Comparison of ENCODE assay signal across 1 cellular context in genomic region chr9:70413798-70414775, GRCh38.
TF ChIP-seq lines count a peak whose summit lies in the region.

Gene KLF9, minus strand, starts transcription at chr9:70414657. Its CDS starts 1,294 bp downstream, at chr9:70413363.

TF ChIP-seq in K562, 482 proteins besides CTCF, POLR2A, EP300 and RAD21 (continued from another document and continues in another):
- TF ChIP-seq MAFK (IDR thresholded peaks at IDR 0.05; ENCODE audit: low read length): no peak
- no peak for TF ChIP-seq GTF3C2 (IDR thresholded peaks at IDR 0.05; ENCODE audit: borderline replicate concordance, extremely low read depth, insufficient read length)
- TF ChIP-seq SMC3 (conservative IDR thresholded peaks at IDR 0.05; ENCODE audit: insufficient read depth, low read depth, low read length): no peak
- TF ChIP-seq HOXB6 (CRISPR knock-in tag; IDR thresholded peaks at IDR 0.05; ENCODE audit: borderline replicate concordance): no peak
- TF ChIP-seq, protein P1, sequence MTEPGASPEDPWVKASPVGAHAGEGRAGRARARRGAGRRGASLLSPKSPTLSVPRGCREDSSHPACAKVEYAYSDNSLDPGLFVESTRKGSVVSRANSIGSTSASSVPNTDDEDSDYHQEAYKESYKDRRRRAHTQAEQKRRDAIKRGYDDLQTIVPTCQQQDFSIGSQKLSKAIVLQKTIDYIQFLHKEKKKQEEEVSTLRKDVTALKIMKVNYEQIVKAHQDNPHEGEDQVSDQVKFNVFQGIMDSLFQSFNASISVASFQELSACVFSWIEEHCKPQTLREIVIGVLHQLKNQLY (CRISPR knock-in tag; conservative IDR thresholded peaks at IDR 0.05): 0 out of 4 replicates have a peak, but pooled peaks of 1 of the 2 experiments have one; percentile 69
- TF ChIP-seq ZNF3 (CRISPR knock-in tag; IDR thresholded peaks at IDR 0.05): no peak
- TF ChIP-seq KAT8 (IDR thresholded peaks at IDR 0.05; ENCODE audit: low read depth): no peak
- peak; percentile 63; the same call in 1 of the 2 replicates for TF ChIP-seq MTA3 (IDR thresholded peaks at IDR 0.05; ENCODE audit: borderline replicate concordance)
- TF ChIP-seq KLF13 (tag; IDR thresholded peaks at IDR 0.05; ENCODE audit: borderline replicate concordance, low read depth): no peak
- no peak for TF ChIP-seq TRIM28 (IDR thresholded peaks at IDR 0.05)
- TF ChIP-seq MED1 (CRISPR knock-in tag; IDR thresholded peaks at IDR 0.05; ENCODE audit: borderline replicate concordance): no peak
- TF ChIP-seq MEIS2 (IDR thresholded peaks at IDR 0.05; ENCODE audit: partially characterized antibody): peak; percentile 26
- no peak for TF ChIP-seq SREBF2 (CRISPR knock-in tag; IDR thresholded peaks at IDR 0.05)
- 0 out of 2 replicates have a peak, but pooled peaks have one; percentile 20 for TF ChIP-seq CHD2 (IDR thresholded peaks at IDR 0.05; ENCODE audit: low read depth, low read length)
- TF ChIP-seq ZFPM2 (CRISPR knock-in tag; IDR thresholded peaks at IDR 0.05): no peak
- no peak; the same call in 1 of the 2 replicates for TF ChIP-seq GABPA (tag; conservative IDR thresholded peaks at IDR 0.05; ENCODE audit: low read depth)
- TF ChIP-seq NCOR1 (IDR thresholded peaks at IDR 0.05): peak; percentile 38
- no peak for TF ChIP-seq SMARCB1 (IDR thresholded peaks at IDR 0.05; ENCODE audit: insufficient read length, low read depth)
- no peak for TF ChIP-seq SP2 (IDR thresholded peaks at IDR 0.05; ENCODE audit: extremely low read depth, low read depth, low read length, poor library complexity, severe bottlenecking)
- no peak for TF ChIP-seq HDAC6 (IDR thresholded peaks at IDR 0.05; ENCODE audit: low read depth, low read length)
- TF ChIP-seq NFE2 (IDR thresholded peaks at IDR 0.05; ENCODE audit: low read depth): no peak
- TF ChIP-seq ZNF518B (CRISPR knock-in tag; IDR thresholded peaks at IDR 0.05): no peak
- no peak for TF ChIP-seq KLF10 (CRISPR knock-in tag; IDR thresholded peaks at IDR 0.05)
- no peak for TF ChIP-seq STAT5B (CRISPR knock-in tag; IDR thresholded peaks at IDR 0.05)
- no peak for TF ChIP-seq IRF9 (tag; IDR thresholded peaks at IDR 0.05)
- peak; percentile 56 for TF ChIP-seq PRDM10 (IDR thresholded peaks at IDR 0.05; ENCODE audit: partially characterized antibody)
- TF ChIP-seq BDP1 (IDR thresholded peaks at IDR 0.05; ENCODE audit: insufficient read depth, insufficient read length): no peak
- no peak for TF ChIP-seq KDM4B (IDR thresholded peaks at IDR 0.05; ENCODE audit: borderline replicate concordance in 2 of 2, low read depth in 1 of 2)
- TF ChIP-seq ATF2 (CRISPR knock-in tag; IDR thresholded peaks at IDR 0.05): no peak
- TF ChIP-seq, protein P2, sequence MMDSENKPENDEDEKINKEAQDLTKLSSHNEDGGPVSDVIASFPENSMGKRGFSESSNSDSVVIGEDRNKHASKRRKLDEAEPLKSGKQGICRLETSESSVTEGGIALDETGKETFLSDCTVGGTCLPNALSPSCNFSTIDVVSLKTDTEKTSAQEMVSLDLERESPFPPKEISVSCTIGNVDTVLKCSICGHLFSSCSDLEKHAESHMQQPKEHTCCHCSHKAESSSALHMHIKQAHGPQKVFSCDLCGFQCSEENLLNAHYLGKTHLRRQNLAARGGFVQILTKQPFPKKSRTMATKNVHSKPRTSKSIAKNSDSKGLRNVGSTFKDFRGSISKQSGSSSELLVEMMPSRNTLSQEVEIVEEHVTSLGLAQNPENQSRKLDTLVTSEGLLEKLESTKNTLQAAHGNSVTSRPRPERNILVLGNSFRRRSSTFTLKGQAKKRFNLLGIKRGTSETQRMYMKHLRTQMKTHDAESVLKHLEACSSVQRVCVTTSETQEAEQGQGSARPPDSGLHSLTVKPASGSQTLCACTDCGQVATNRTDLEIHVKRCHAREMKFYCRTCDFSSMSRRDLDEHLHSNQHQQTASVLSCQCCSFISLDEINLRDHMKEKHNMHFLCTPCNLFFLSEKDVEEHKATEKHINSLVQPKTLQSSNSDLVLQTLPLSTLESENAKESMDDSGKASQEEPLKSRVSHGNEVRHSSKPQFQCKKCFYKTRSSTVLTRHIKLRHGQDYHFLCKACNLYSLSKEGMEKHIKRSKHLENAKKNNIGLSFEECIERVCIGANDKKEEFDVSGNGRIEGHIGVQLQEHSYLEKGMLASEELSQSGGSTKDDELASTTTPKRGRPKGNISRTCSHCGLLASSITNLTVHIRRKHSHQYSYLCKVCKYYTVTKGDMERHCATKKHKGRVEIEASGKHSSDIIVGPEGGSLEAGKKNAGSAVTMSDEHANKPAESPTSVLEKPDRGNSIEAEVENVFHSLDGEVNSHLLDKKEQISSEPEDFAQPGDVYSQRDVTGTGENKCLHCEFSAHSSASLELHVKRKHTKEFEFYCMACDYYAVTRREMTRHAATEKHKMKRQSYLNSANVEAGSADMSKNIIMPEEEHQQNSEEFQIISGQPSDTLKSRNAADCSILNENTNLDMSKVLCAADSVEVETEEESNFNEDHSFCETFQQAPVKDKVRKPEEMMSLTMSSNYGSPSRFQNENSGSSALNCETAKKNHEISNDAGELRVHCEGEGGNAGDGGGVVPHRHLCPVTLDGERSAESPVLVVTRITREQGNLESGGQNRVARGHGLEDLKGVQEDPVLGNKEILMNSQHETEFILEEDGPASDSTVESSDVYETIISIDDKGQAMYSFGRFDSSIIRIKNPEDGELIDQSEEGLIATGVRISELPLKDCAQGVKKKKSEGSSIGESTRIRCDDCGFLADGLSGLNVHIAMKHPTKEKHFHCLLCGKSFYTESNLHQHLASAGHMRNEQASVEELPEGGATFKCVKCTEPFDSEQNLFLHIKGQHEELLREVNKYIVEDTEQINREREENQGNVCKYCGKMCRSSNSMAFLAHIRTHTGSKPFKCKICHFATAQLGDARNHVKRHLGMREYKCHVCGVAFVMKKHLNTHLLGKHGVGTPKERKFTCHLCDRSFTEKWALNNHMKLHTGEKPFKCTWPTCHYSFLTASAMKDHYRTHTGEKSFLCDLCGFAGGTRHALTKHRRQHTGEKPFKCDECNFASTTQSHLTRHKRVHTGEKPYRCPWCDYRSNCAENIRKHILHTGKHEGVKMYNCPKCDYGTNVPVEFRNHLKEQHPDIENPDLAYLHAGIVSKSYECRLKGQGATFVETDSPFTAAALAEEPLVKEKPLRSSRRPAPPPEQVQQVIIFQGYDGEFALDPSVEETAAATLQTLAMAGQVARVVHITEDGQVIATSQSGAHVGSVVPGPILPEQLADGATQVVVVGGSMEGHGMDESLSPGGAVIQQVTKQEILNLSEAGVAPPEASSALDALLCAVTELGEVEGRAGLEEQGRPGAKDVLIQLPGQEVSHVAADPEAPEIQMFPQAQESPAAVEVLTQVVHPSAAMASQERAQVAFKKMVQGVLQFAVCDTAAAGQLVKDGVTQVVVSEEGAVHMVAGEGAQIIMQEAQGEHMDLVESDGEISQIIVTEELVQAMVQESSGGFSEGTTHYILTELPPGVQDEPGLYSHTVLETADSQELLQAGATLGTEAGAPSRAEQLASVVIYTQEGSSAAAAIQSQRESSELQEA (IDR thresholded peaks at IDR 0.05; ENCODE audit: low read depth): no peak
- TF ChIP-seq KDM2B (CRISPR knock-in tag; IDR thresholded peaks at IDR 0.05): no peak
- no peak for TF ChIP-seq HNRNPL (IDR thresholded peaks at IDR 0.05; ENCODE audit: low read depth, low read length)
- TF ChIP-seq RBM34 (IDR thresholded peaks at IDR 0.05; ENCODE audit: borderline replicate concordance, insufficient read depth, low read length): no peak
- TF ChIP-seq ZNF830 (CRISPR knock-in tag; IDR thresholded peaks at IDR 0.05): no peak
- TF ChIP-seq CBFB (CRISPR knock-in tag; IDR thresholded peaks at IDR 0.05): peak; percentile 89; the same call in 1 of the 2 replicates
